2 cellular contexts compared by ENCODE assay signal in genomic region chr12:24356189-24356708, GRCh38.
TF ChIP-seq lines count a peak whose summit lies in the region.

No MANE protein-coding gene starts in this region.

TF ChIP-seq in GM23338, 12 proteins besides CTCF, POLR2A, EP300 and RAD21 (continued from another document):
- TF ChIP-seq ZNF462 (CRISPR knock-in tag; IDR thresholded peaks at IDR 0.05) (no peak), EZH2 (IDR thresholded peaks at IDR 0.05; ENCODE audit: low read depth, unreplicated experiment) (no peak), STAT1 (IDR thresholded peaks at IDR 0.05; ENCODE audit: unreplicated experiment) (no peak), REST (IDR thresholded peaks at IDR 0.05; ENCODE audit: unreplicated experiment) (no peak), POLR2AphosphoS5 (IDR thresholded peaks at IDR 0.05; ENCODE audit: low read depth) (no peak), NANOG (IDR thresholded peaks at IDR 0.05; ENCODE audit: borderline replicate concordance) (no peak)

TF ChIP-seq in HepG2, 621 proteins besides CTCF, POLR2A, EP300 and RAD21 (continued from another document):
- TF ChIP-seq ZBTB10 (CRISPR knock-in tag; IDR thresholded peaks at IDR 0.05; ENCODE audit: borderline replicate concordance) = no peak
- TF ChIP-seq NR3C1 (CRISPR knock-in tag; IDR thresholded peaks at IDR 0.05) = no peak
- no peak for TF ChIP-seq NFE2L1 (CRISPR knock-in tag; IDR thresholded peaks at IDR 0.05; ENCODE audit: borderline replicate concordance)
- TF ChIP-seq ZFP36L1 (CRISPR knock-in tag; IDR thresholded peaks at IDR 0.05) = no peak
- TF ChIP-seq ATM (IDR thresholded peaks at IDR 0.05; ENCODE audit: borderline replicate concordance) = no peak
- no peak for TF ChIP-seq HNRNPH1 (optimal IDR thresholded peaks at IDR 0.05; ENCODE audit: low read depth, low read length)
- no peak for TF ChIP-seq ZNF703 (CRISPR knock-in tag; IDR thresholded peaks at IDR 0.05; ENCODE audit: borderline replicate concordance)
- no peak for TF ChIP-seq ZNF782 (CRISPR knock-in tag; IDR thresholded peaks at IDR 0.05; ENCODE audit: borderline replicate concordance)
- no peak for TF ChIP-seq SKIL (CRISPR knock-in tag; IDR thresholded peaks at IDR 0.05; ENCODE audit: borderline replicate concordance)
- no peak for TF ChIP-seq HOXD1 (CRISPR knock-in tag; IDR thresholded peaks at IDR 0.05)
